Comparison of ENCODE assay signal across 12 cellular contexts in the genomic region with DNA sequence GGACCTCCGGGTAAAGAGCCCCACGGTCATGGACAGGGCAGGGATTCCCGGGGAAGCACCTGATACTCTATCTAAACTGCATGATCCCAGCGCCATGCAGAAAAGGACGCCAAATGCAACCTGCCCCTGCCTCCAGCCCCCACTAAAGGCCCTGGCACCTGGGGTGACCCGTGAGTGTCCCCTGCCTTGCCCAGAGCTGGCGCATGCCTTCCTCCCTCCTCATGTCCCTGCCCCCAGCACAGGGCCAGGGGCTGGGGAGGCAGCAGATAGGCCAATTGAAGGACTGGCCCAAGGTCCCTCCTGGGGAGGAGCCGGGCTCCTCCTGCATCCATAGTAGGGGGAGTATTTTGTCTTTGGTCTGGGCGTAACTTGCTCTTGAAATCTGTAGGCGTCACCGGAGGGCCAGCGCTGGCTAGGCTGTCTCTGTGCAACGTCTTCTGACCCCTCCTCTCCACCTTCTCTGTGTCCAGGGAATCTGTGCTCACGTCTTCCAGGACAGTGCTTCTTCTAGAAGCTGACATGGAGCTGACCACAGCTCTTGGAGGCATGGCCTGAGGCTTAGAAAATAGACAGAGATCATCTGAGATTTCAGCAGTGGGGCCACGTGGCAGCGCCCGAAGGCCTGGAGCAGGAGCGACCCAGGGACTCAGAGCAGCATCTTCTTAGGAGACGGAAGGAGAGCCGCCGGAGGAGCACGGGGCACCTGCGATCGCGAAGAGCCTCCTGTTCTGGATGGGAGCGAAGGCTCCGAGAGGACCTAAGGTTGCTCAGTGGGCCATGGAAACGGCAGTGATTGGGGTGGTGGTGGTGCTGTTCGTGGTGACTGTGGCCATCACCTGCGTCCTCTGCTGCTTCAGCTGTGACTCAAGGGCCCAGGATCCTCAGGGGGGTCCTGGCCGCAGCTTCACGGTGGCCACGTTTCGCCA. TPM values are rescaled to one million over a fixed set of nuclear protein-coding genes. Genes with fewer than 3 reads are reported as not detected.
DNase-seq lines count a peak whose midpoint lies in the region; ATAC-seq and TF ChIP-seq lines count a peak whose summit lies in the region.
"Had no signal": no experiment of that assay in that cellular context is flagged by ENCODE, and none has a peak within 500 bp of the region (broad histone marks: within the 10 kb centered on the region; RNA-seq: fewer than 3 reads in every experiment).

No MANE protein-coding gene starts in this region.

- 89% methylated on average over 34 of the region's 34 CpGs for WGBS in lower leg skin, 2 donors

- no peaks in the 10 kb centered on the region for H3K27me3 Mint-ChIP-seq in CD4-positive, alpha-beta T cell

- H3K27me3 ChIP-seq in CD4-positive, alpha-beta T cell (ENCODE audit: control insufficient read depth, insufficient read depth, low read length): no peaks in the 10 kb centered on the region
- H3K27me3 ChIP-seq in adipocyte (replicated peaks; ENCODE audit: control insufficient read depth, insufficient read depth, low read length): no peaks in the 10 kb centered on the region
- H3K27me3 ChIP-seq in rectal smooth muscle tissue (ENCODE audit: control insufficient read depth, insufficient read depth, low read length): no peaks in the 10 kb centered on the region

- H3K9me3 ChIP-seq in CD4-positive, alpha-beta T cell (ENCODE audit: control insufficient read depth, low read length): no peaks in the 10 kb centered on the region
- no peaks in the 10 kb centered on the region for H3K9me3 ChIP-seq in adipocyte (ENCODE audit: control insufficient read depth, low read length)
- H3K9me3 ChIP-seq: Caco-2 had no signal

- H3K9me3 Mint-ChIP-seq in CD4-positive, alpha-beta T cell: no peaks in the 10 kb centered on the region

- intact Hi-C loops in CD4-positive, alpha-beta T cell (cut with DNase I, micrococcal nuclease): loop anchor here in 1 of 2 experiments (2.0 kb wide), 1 partner anchor 31 kb away; no protein-coding TSS in a partner anchor
- intact Hi-C loops in left ventricle myocardium superior (cut with micrococcal nuclease): no loop called here
- intact Hi-C loops in lower leg skin (cut with DNase I; ENCODE audit: low total_unique reads): no loop called here

- H3K36me3 ChIP-seq in adipocyte (ENCODE audit: control insufficient read depth, insufficient read depth, low read length, severe bottlenecking): no peaks in the 10 kb centered on the region
- no peaks in the 10 kb centered on the region for H3K36me3 ChIP-seq in rectal smooth muscle tissue (ENCODE audit: control insufficient read depth, insufficient read depth, low read length)

- peak overlapping the region; percentile 62 for H3K27ac ChIP-seq in CD4-positive, alpha-beta T cell (ENCODE audit: low read depth, low read length)
- H3K27ac ChIP-seq in rectal smooth muscle tissue (ENCODE audit: low read depth, low read length): peak overlapping the region; percentile 92

- peaks cover 64% of the 10 kb centered on the region for H3K4me1 Mint-ChIP-seq in CD4-positive, alpha-beta T cell (ENCODE audit: low read depth)

- POLR2A ChIA-PET in CD4-positive, alpha-beta T cell (lab: Charles Lee): interaction anchor here (1.7 kb wide), 1 partner anchor 31 kb away, joined by 11 read pairs; no protein-coding TSS in a partner anchor

- H3K9ac ChIP-seq in adipocyte (ENCODE audit: low read length) (peak overlapping the region; percentile 100), rectal smooth muscle tissue (ENCODE audit: low read length) (no peak overlapping the region)

- H3K4me1 ChIP-seq in adipocyte (ENCODE audit: control insufficient read depth, insufficient read depth, low read length) (peaks cover 64% of the 10 kb centered on the region), rectal smooth muscle tissue (ENCODE audit: control insufficient read depth, insufficient read depth, low read length) (peaks cover 42% of the 10 kb centered on the region)

- H3K27ac Mint-ChIP-seq in CD4-positive, alpha-beta T cell: peak overlapping the region; percentile 88

- H3K4me3 ChIP-seq in adipocyte (ENCODE audit: low read length) (peak overlapping the region; percentile 79), rectal smooth muscle tissue (ENCODE audit: low read length) (no peak overlapping the region), lower leg skin (ENCODE audit: low read depth, poor library complexity, severe bottlenecking) (no peak overlapping the region)

- CTCF ChIA-PET in CD4-positive, alpha-beta T cell (lab: Charles Lee): interaction anchor here (1.2 kb wide), 1 partner anchor 9 kb away, joined by 4 read pairs; no protein-coding TSS in a partner anchor

- TF ChIP-seq POLR2A in lower leg skin (IDR thresholded peaks at IDR 0.05): no peak

- H3K36me3 Mint-ChIP-seq in CD4-positive, alpha-beta T cell (ENCODE audit: low read depth): no peaks in the 10 kb centered on the region

- no peak for ATAC-seq in CD4-positive, alpha-beta T cell (ENCODE audit: poor library complexity)
- peak; percentile 15 for ATAC-seq in left ventricle myocardium superior

- TF ChIP-seq CTCF in CD4-positive, alpha-beta T cell (IDR thresholded peaks at IDR 0.05): no peak
- no peak for TF ChIP-seq CTCF in lower leg skin (IDR thresholded peaks at IDR 0.05)

- no peak for DNase-seq in CD4-positive, alpha-beta T cell
- DNase-seq in adipocyte (ENCODE audit: low read depth) (no peak), left ventricle myocardium superior (peak; percentile 76), pons (ENCODE audit: low spot score) (no peak), DMS79 treated with DMSO at 0.1 percent for 48 hours (lab: John Stamatoyannopoulos, UW) (no peak), lower leg skin (ENCODE audit: low spot score in 2 of 2) (no peak), NCI-H146 treated with DMSO at 0.1 percent for 48 hours (lab: John Stamatoyannopoulos, UW; ENCODE audit: unreplicated experiment) (no peak)
- DNase-seq: anterior cingulate cortex, NCI-H1930 had no signal

- peak overlapping the region; percentile 45 for H3K4me3 Mint-ChIP-seq in CD4-positive, alpha-beta T cell

RNA-seq across cellular contexts. Expression of gene SPAAR, which starts 0.7 kb away (rescaled TPM):
- not detected for total RNA-seq in CD4-positive, alpha-beta T cell
- 9.8 TPM for total RNA-seq in left ventricle myocardium superior
- 1 to 10 TPM in 2 of 4 donors, under 1 TPM in 2; 0.66 to 1.5 (median 0.95) TPM for total RNA-seq in lower leg skin
- total RNA-seq: Caco-2, RPMI7951 had no signal

RNA-seq across cellular contexts. Expression of gene HRCT1, which starts 3.9 kb away (rescaled TPM):
- not detected for total RNA-seq in CD4-positive, alpha-beta T cell
- 9.0 TPM for total RNA-seq in left ventricle myocardium superior
- 1 to 10 TPM; 1.1 to 5.7 (median 3.9) TPM for total RNA-seq in lower leg skin
- total RNA-seq: Caco-2, RPMI7951 had no signal

RNA-seq across cellular contexts. Expression of gene OR13J1, which starts 39.7 kb away (rescaled TPM):
- not detected for total RNA-seq in CD4-positive, alpha-beta T cell
- not detected for total RNA-seq in left ventricle myocardium superior
- not detected for total RNA-seq in lower leg skin
- total RNA-seq: Caco-2, RPMI7951 had no signal

RNA-seq across cellular contexts. Expression of gene OR2S2, which starts 48.0 kb away (rescaled TPM):
- not detected for total RNA-seq in CD4-positive, alpha-beta T cell
- total RNA-seq in left ventricle myocardium superior: not detected
- total RNA-seq in lower leg skin: not detected
- total RNA-seq: Caco-2, RPMI7951 had no signal
